In the genomic region with DNA sequence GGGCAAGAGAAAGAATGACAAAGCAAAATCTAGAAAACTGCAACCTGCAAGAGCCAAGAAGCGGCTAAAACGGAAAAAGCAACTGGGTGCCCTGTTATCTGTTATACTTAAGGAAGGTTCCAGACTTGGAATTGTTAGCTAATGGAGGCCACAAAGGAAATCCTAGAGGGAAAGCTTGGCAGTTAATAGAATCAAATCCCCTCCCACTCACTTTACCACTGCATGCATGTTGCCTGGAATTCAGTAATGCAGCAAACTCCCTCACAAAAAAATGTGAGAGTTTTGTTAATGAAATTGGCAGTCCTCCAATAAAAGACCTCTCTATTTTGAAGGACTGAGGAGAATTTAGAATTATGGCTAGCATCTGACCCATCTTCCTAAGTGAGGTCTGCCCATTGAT, we compare ENCODE assay signal across 27 cellular contexts.
"Had no signal": no experiment of that assay in that cellular context is flagged by ENCODE, and none has a peak within 500 bp of the region (broad histone marks: within the 10 kb centered on the region; RNA-seq: fewer than 3 reads in every experiment).

No MANE protein-coding gene starts in this region.

- H3K27me3 Mint-ChIP-seq: activated CD4-positive, alpha-beta T cell treated with anti-CD3 and anti-CD28 coated beads, Interleukin-2, amount 10 ng/mL, durations not matched to agents 7 days and 5 days; activated CD8-positive, alpha-beta T cell treated with anti-CD3 and anti-CD28 coated beads for 36 hours; naive thymus-derived CD4-positive, alpha-beta T cell; T-helper 17 cell had no signal

- H3K4me3 ChIP-seq: esophagus muscularis mucosa, psoas muscle, testis, uterus had no signal

- H3K4me3 Mint-ChIP-seq: activated CD4-positive, alpha-beta T cell treated with anti-CD3 and anti-CD28 coated beads, Interleukin-2, amount 10 ng/mL, durations not matched to agents 7 days and 5 days; activated CD8-positive, alpha-beta T cell treated with anti-CD3 and anti-CD28 coated beads for 36 hours; endodermal cell; mesothelial cell of epicardium; naive thymus-derived CD4-positive, alpha-beta T cell; T-helper 17 cell; WTC11 had no signal

- H3K27ac ChIP-seq: brain microvascular endothelial cell, esophagus muscularis mucosa, parathyroid adenoma, psoas muscle, testis, uterus had no signal

- H3K4me1 ChIP-seq: parathyroid adenoma, psoas muscle, testis, uterus had no signal

- H3K9ac ChIP-seq: parathyroid adenoma had no signal

- FAIRE-seq: frontal cortex had no signal

- H3K36me3 Mint-ChIP-seq: activated naive CD4-positive, alpha-beta T cell treated with anti-CD3 and anti-CD28 coated beads, Interleukin-2, amount 50 U/mL, for 72 hours; naive thymus-derived CD4-positive, alpha-beta T cell; WTC11 had no signal

- H3K27me3 ChIP-seq: brain microvascular endothelial cell, esophagus muscularis mucosa, testis, uterus had no signal

- H3K4me1 Mint-ChIP-seq: activated CD4-positive, alpha-beta T cell treated with anti-CD3 and anti-CD28 coated beads, Interleukin-2, amount 10 ng/mL, durations not matched to agents 7 days and 5 days; naive thymus-derived CD4-positive, alpha-beta T cell; T-helper 17 cell had no signal

- H3K9me3 ChIP-seq: esophagus muscularis mucosa, psoas muscle, testis, uterus had no signal

- H3K79me2 ChIP-seq: parathyroid adenoma had no signal

- DNase-seq: activated CD4-positive, alpha-beta T cell treated with anti-CD3 and anti-CD28 coated beads for 1 hour; activated CD4-positive, alpha-beta T cell treated with anti-CD3 and anti-CD28 coated beads, Interleukin-2, amount 10 ng/mL, durations not matched to agents 7 days and 5 days; activated CD8-positive, alpha-beta T cell treated with anti-CD3 and anti-CD28 coated beads for 36 hours; activated T-cell treated with anti-CD3 and anti-CD28 coated beads, Interleukin-2, amount 50 U/mL, for 48 hours; anterior cingulate cortex; brain microvascular endothelial cell; cortex of kidney; endodermal cell; left ventricle myocardium superior; naive thymus-derived CD4-positive, alpha-beta T cell; nucleus accumbens; psoas muscle; right cardiac atrium; stimulated activated CD4-positive, alpha-beta T cell treated with anti-CD3 and anti-CD28 coated beads, Interleukin-2, amount 100 ng/mL, for 48 hours; stimulated activated naive CD4-positive, alpha-beta T cell treated with Interleukin-2 at 50 U/mL for 16 hours; SW 1271; T-helper 17 cell; testis; trophoblast cell; uterus had no signal

- H3K36me3 ChIP-seq: brain microvascular endothelial cell, esophagus muscularis mucosa, uterus had no signal

- H2AFZ ChIP-seq: parathyroid adenoma had no signal

- H3K9me3 Mint-ChIP-seq: activated CD4-positive, alpha-beta T cell treated with anti-CD3 and anti-CD28 coated beads, Interleukin-2, amount 10 ng/mL, durations not matched to agents 7 days and 5 days; activated naive CD4-positive, alpha-beta T cell treated with anti-CD3 and anti-CD28 coated beads, Interleukin-2, amount 50 U/mL, for 72 hours; activated T-helper 2 cell treated with anti-CD3 and anti-CD28 coated beads, Interferon-gamma antibody, Interleukin-2, Interleukin-4, amounts not matched to agents 10 μg/mL and 5 μg/mL and 100 μg/mL, durations not matched to agents 14 hours and 24 hours and 36 hours; endodermal cell; WTC11 had no signal

- H3K27ac Mint-ChIP-seq: activated CD4-positive, alpha-beta T cell treated with anti-CD3 and anti-CD28 coated beads, Interleukin-2, amount 10 ng/mL, durations not matched to agents 7 days and 5 days; activated CD8-positive, alpha-beta T cell treated with anti-CD3 and anti-CD28 coated beads for 36 hours; activated naive CD4-positive, alpha-beta T cell treated with anti-CD3 and anti-CD28 coated beads, Interleukin-2, amount 50 U/mL, for 72 hours; activated T-helper 2 cell treated with anti-CD3 and anti-CD28 coated beads, Interferon-gamma antibody, Interleukin-2, Interleukin-4, amounts not matched to agents 10 μg/mL and 5 μg/mL and 100 μg/mL, durations not matched to agents 14 hours and 24 hours and 36 hours; endodermal cell; mesothelial cell of epicardium; naive thymus-derived CD4-positive, alpha-beta T cell; T-helper 17 cell; WTC11 had no signal
